ENCODE assay signal across 19 cellular contexts in genomic region chr9:134684375-134684723, GRCh38. TPM values are rescaled to one million over a fixed set of nuclear protein-coding genes. Genes with fewer than 3 reads are reported as not detected.
"Had no signal": no experiment of that assay in that cellular context is flagged by ENCODE, and none has a peak within 500 bp of the region (broad histone marks: within the 10 kb centered on the region; RNA-seq: fewer than 3 reads in every experiment).

No MANE protein-coding gene starts in this region.

- DNase-seq: cerebellar nuclear complex; cortex of kidney; hypothalamus; mesenchymal stem cell; naive B cell; stimulated activated CD4-positive, alpha-beta T cell treated with anti-CD3 and anti-CD28 coated beads, Interleukin-15, amount 100 ng/mL, for 24 hours; stimulated activated CD4-positive, alpha-beta T cell treated with anti-CD3 and anti-CD28 coated beads, Interleukin-4, amount 100 ng/mL, for 1 hour; stimulated activated CD8-positive, alpha-beta memory T cell treated with anti-CD3 and anti-CD28 coated beads, Interleukin-4, amount 100 ng/mL, for 48 hours; stimulated activated naive CD4-positive, alpha-beta T cell; stimulated activated naive CD8-positive, alpha-beta T cell treated with anti-CD3 and anti-CD28 coated beads, Interleukin-15, amount 100 ng/mL, for 72 hours; thyroid gland had no signal

- H3K4me3 ChIP-seq: mucosa of descending colon, prostate gland, skin epidermis, suprapubic skin, thyroid gland had no signal

- H3K9me3 ChIP-seq: mucosa of descending colon, neutrophil, prostate gland, suprapubic skin, thyroid gland had no signal

- H3K27ac ChIP-seq: neutrophil, parathyroid adenoma, prostate gland, skin epidermis, suprapubic skin, thyroid gland had no signal

- H3K27me3 ChIP-seq: neutrophil, suprapubic skin, thyroid gland had no signal

- ATAC-seq: left lobe of liver; mucosa of descending colon; natural killer cell treated with Interleukin-12 subunit alpha and Interleukin-12 subunit beta and Interleukin-15 and Interleukin-18, amount 100 ng/mL, for 72 hours; stimulated activated naive CD8-positive, alpha-beta T cell treated with anti-CD3 and anti-CD28 coated beads, Interleukin-15, amount 100 ng/mL, for 72 hours had no signal

- H3K4me1 ChIP-seq: parathyroid adenoma, prostate gland, thyroid gland had no signal

- H3K36me3 ChIP-seq: neutrophil, prostate gland, suprapubic skin, thyroid gland had no signal

RNA-seq across cellular contexts. Expression of gene COL5A1, which starts 42.7 kb away (rescaled TPM):
- total RNA-seq: natural killer cell treated with Interleukin-12 subunit alpha and Interleukin-12 subunit beta and Interleukin-15 and Interleukin-18, amount 100 ng/mL, for 72 hours had no signal
